In the genomic region with DNA sequence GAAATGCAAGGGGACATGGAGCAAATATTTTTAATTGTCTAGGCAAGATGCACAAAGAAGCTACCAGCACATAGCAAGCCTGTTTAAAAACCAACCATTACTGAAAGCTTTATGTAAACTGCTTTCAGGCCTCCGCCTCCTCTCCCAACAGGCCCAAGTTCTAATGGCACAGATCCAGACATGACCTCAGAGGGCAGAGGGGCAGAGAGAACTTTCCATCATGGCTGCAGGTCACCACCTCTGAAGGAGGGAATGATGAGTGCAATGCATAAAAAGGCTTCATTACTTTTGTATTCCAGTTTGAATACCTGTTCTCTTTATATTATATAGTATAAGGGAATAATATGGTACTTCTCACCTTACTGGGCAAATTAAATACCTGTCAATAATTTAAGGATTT, we compare ENCODE assay signal across 2 cellular contexts.
A peak's percentile ranks its signal among the peaks of the same experiment; 100 is the strongest.
TF ChIP-seq lines count a peak whose summit lies in the region.

No MANE protein-coding gene starts in this region.

TF ChIP-seq in GM12878, 131 proteins besides CTCF, POLR2A, EP300 and RAD21:
- TF ChIP-seq PML (IDR thresholded peaks at IDR 0.05; ENCODE audit: low read length): no peak
- no peak for TF ChIP-seq PAX5 (IDR thresholded peaks at IDR 0.05; ENCODE audit: borderline replicate concordance, low read depth, low read length)
- TF ChIP-seq MEF2A (IDR thresholded peaks at IDR 0.05; ENCODE audit: insufficient read depth, low read depth, low read length): no peak
- TF ChIP-seq YBX1 (IDR thresholded peaks at IDR 0.05): no peak

TF ChIP-seq in liver, 16 proteins besides CTCF, POLR2A, EP300 and RAD21 (continued from another document):
- TF ChIP-seq HNF4A (conservative IDR thresholded peaks at IDR 0.05) (peak; percentile 89 to 95), TAF1 (conservative IDR thresholded peaks at IDR 0.05) (no peak), HNF4G (IDR thresholded peaks at IDR 0.05) (peak; percentile 61), GABPA (IDR thresholded peaks at IDR 0.05 in 1 of 2, conservative IDR thresholded peaks at IDR 0.05 in 1 of 2) (peak in 1 of 2 donors; percentile 36), MAX (IDR thresholded peaks at IDR 0.05) (no peak), NR2F2 (IDR thresholded peaks at IDR 0.05) (peak; percentile 97), FOXA1 (IDR thresholded peaks at IDR 0.05) (peak; percentile 25), FOXA2 (IDR thresholded peaks at IDR 0.05) (peak; percentile 72), YY1 (IDR thresholded peaks at IDR 0.05) (peak; percentile 97), JUND (IDR thresholded peaks at IDR 0.05) (peak; percentile 99), SP1 (IDR thresholded peaks at IDR 0.05) (peak; percentile 59), RXRA (IDR thresholded peaks at IDR 0.05) (peak; percentile 73 to 79)
- TF ChIP-seq, protein P1, sequence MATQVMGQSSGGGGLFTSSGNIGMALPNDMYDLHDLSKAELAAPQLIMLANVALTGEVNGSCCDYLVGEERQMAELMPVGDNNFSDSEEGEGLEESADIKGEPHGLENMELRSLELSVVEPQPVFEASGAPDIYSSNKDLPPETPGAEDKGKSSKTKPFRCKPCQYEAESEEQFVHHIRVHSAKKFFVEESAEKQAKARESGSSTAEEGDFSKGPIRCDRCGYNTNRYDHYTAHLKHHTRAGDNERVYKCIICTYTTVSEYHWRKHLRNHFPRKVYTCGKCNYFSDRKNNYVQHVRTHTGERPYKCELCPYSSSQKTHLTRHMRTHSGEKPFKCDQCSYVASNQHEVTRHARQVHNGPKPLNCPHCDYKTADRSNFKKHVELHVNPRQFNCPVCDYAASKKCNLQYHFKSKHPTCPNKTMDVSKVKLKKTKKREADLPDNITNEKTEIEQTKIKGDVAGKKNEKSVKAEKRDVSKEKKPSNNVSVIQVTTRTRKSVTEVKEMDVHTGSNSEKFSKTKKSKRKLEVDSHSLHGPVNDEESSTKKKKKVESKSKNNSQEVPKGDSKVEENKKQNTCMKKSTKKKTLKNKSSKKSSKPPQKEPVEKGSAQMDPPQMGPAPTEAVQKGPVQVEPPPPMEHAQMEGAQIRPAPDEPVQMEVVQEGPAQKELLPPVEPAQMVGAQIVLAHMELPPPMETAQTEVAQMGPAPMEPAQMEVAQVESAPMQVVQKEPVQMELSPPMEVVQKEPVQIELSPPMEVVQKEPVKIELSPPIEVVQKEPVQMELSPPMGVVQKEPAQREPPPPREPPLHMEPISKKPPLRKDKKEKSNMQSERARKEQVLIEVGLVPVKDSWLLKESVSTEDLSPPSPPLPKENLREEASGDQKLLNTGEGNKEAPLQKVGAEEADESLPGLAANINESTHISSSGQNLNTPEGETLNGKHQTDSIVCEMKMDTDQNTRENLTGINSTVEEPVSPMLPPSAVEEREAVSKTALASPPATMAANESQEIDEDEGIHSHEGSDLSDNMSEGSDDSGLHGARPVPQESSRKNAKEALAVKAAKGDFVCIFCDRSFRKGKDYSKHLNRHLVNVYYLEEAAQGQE (IDR thresholded peaks at IDR 0.05): peak; percentile 39
- TF ChIP-seq, protein P2, sequence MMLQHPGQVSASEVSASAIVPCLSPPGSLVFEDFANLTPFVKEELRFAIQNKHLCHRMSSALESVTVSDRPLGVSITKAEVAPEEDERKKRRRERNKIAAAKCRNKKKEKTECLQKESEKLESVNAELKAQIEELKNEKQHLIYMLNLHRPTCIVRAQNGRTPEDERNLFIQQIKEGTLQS (IDR thresholded peaks at IDR 0.05): peak; percentile 57
- TF ChIP-seq, protein P3, sequence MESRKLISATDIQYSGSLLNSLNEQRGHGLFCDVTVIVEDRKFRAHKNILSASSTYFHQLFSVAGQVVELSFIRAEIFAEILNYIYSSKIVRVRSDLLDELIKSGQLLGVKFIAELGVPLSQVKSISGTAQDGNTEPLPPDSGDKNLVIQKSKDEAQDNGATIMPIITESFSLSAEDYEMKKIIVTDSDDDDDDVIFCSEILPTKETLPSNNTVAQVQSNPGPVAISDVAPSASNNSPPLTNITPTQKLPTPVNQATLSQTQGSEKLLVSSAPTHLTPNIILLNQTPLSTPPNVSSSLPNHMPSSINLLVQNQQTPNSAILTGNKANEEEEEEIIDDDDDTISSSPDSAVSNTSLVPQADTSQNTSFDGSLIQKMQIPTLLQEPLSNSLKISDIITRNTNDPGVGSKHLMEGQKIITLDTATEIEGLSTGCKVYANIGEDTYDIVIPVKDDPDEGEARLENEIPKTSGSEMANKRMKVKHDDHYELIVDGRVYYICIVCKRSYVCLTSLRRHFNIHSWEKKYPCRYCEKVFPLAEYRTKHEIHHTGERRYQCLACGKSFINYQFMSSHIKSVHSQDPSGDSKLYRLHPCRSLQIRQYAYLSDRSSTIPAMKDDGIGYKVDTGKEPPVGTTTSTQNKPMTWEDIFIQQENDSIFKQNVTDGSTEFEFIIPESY (IDR thresholded peaks at IDR 0.05): no peak
